In the genomic region with DNA sequence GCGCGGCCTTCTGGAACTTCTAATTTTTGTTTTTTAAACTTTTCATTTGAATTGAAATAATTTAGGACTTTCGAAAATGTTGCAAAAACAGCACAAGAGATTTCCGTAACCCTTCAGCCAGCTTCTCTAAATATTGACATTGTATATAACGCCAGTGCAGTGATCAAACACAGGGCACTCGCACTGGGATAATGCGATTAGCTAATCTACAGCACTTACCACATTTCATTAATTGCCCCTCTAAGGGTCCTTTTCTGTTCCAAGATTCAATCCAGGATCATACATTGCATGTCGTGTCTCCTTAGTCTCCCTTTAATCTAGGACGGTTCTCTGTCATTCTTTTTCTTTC, we compare ENCODE assay signal across 7 cellular contexts. TPM values are rescaled to one million over a fixed set of nuclear protein-coding genes. Genes with fewer than 3 reads are reported as not detected.
DNase-seq lines count a peak whose midpoint lies in the region; ATAC-seq and TF ChIP-seq lines count a peak whose summit lies in the region.

No MANE protein-coding gene starts in this region.

- H3K27me3 ChIP-seq in SJCRH30: no peaks in the 10 kb centered on the region
- peaks cover 8% of the 10 kb centered on the region for H3K27me3 ChIP-seq in skeletal muscle satellite cell (ENCODE audit: control insufficient read depth, insufficient read depth, low read length)

- H3K4me3 ChIP-seq in SJCRH30 (peak overlapping the region; percentile 58), fibroblast of villous mesenchyme (ENCODE audit: low read depth, low read length) (peak overlapping the region; percentile 75), skeletal muscle satellite cell (ENCODE audit: low read length) (peak overlapping the region; percentile 89)

- ATAC-seq in GM21529 (IDR thresholded peaks at IDR 0.05; ENCODE audit: unreplicated experiment) (peak; percentile 4), GM19351 (IDR thresholded peaks at IDR 0.05; ENCODE audit: unreplicated experiment) (no peak)

- H3K9me3 ChIP-seq in SJCRH30 (replicated peaks): no peaks in the 10 kb centered on the region
- no peaks in the 10 kb centered on the region for H3K9me3 ChIP-seq in skeletal muscle satellite cell (replicated peaks; ENCODE audit: low read length)

- DNase-seq in SJCRH30: no peak
- no peak for DNase-seq in fibroblast of villous mesenchyme (ENCODE audit: low read depth)
- DNase-seq in HuH-7.5 (ENCODE audit: low spot score): no peak
- no peak for DNase-seq in stimulated activated CD4-positive, alpha-beta T cell treated with anti-CD3 and anti-CD28 coated beads, Interleukin-1b, Interleukin-23, amount 100 ng/mL, for 48 hours

- peak overlapping the region; percentile 83 for H3K9ac ChIP-seq in skeletal muscle satellite cell (ENCODE audit: low read depth, low read length)

- H3K36me3 ChIP-seq in SJCRH30 (no peaks in the 10 kb centered on the region), skeletal muscle satellite cell (ENCODE audit: insufficient read depth, low read length) (no peaks in the 10 kb centered on the region)

- no peak overlapping the region for H3K27ac ChIP-seq in SJCRH30

- TF ChIP-seq CTCF in fibroblast of villous mesenchyme (IDR thresholded peaks at IDR 0.05; ENCODE audit: insufficient read depth, low read depth, low read length): no peak

- H3K4me2 ChIP-seq in skeletal muscle satellite cell (ENCODE audit: low read length): peak overlapping the region; percentile 94

- H3K4me1 ChIP-seq in SJCRH30 (no peaks in the 10 kb centered on the region; the same call in 1 of the 2 replicates), skeletal muscle satellite cell (ENCODE audit: control insufficient read depth, insufficient read depth, low read length) (peaks cover 19% of the 10 kb centered on the region)

RNA-seq across cellular contexts. Expression of gene CD302, which starts 0.3 kb away (rescaled TPM):
- total RNA-seq in SJCRH30 (2014; rRNA removed; shearing (Covaris generic)): 1.5 and 1.8 TPM in 2 replicates
- 8.4 and 13.4 TPM in 2 replicates for total RNA-seq in fibroblast of villous mesenchyme
- 3.3 and 4.8 TPM in 2 replicates for total RNA-seq in skeletal muscle satellite cell (2012; rRNA removed)
